ENCODE assay signal across 27 cellular contexts in genomic region chr13:93455881-93456280, GRCh38.
"Had no signal": no experiment of that assay in that cellular context is flagged by ENCODE, and none has a peak within 500 bp of the region (broad histone marks: within the 10 kb centered on the region; RNA-seq: fewer than 3 reads in every experiment).

No MANE protein-coding gene starts in this region.

- H3K36me3 Mint-ChIP-seq: memory B cell; naive B cell; natural killer cell; stimulated activated naive B cell treated with anti-CD40 and anti-IgM and Interleukin-4, amounts not matched to agents 10 μg/mL and 1 μg/mL and 100 μg/mL, for 72 hours had no signal

- H3K27me3 Mint-ChIP-seq: memory B cell; naive B cell; stimulated activated naive B cell treated with anti-CD40 and anti-IgM and Interleukin-4, amounts not matched to agents 10 μg/mL and 1 μg/mL and 100 μg/mL, for 72 hours had no signal

- H3K27ac Mint-ChIP-seq: memory B cell; natural killer cell; stimulated activated naive B cell treated with anti-CD40 and anti-IgM and Interleukin-4, amounts not matched to agents 10 μg/mL and 1 μg/mL and 100 μg/mL, for 72 hours had no signal

- H3K4me1 Mint-ChIP-seq: memory B cell; naive B cell; natural killer cell; neural crest cell; stimulated activated naive B cell treated with anti-CD40 and anti-IgM and Interleukin-4, amounts not matched to agents 10 μg/mL and 1 μg/mL and 100 μg/mL, for 72 hours had no signal

- DNase-seq: islet precursor cell; left ventricle myocardium inferior; naive B cell; natural killer cell; nucleus accumbens; pancreas; posterior cingulate gyrus; retina; right cardiac atrium; stimulated activated CD4-positive, alpha-beta T cell treated with anti-CD3 and anti-CD28 coated beads, Interleukin-12 subunit alpha, Interleukin-12 subunit beta, amount 100 ng/mL, for 4 hours; stimulated activated CD4-positive, alpha-beta T cell treated with anti-CD3 and anti-CD28 coated beads, Interleukin-15, amount 100 ng/mL, for 24 hours; stimulated activated CD4-positive, alpha-beta T cell treated with anti-CD3 and anti-CD28 coated beads, Interleukin-2, amount 100 ng/mL, for 24 hours; stimulated activated CD4-positive, alpha-beta T cell treated with anti-CD3 and anti-CD28 coated beads, Interleukin-4, amount 100 ng/mL, for 1 hour; stimulated activated naive B cell treated with anti-CD40 and anti-IgM and Interleukin-4, amounts not matched to agents 10 μg/mL and 1 μg/mL and 100 μg/mL, for 72 hours; stimulated activated naive CD8-positive, alpha-beta T cell treated with anti-CD3 and anti-CD28 coated beads, Interleukin-15, Interleukin-2, amounts not matched to agents 100 U/mL and 50 U/mL, for 24 hours; stomach; tibial artery; trophoblast cell; upper lobe of right lung had no signal

- H3K4me1 ChIP-seq: left ventricle myocardium inferior, pancreas, prostate gland, stomach, suprapubic skin, tibial artery, upper lobe of right lung had no signal

- H3K36me3 ChIP-seq: left ventricle myocardium inferior, pancreas, prostate gland, stomach, suprapubic skin, thoracic aorta, tibial artery, upper lobe of right lung had no signal

- H3K4me3 ChIP-seq: hepatocyte, prostate gland, skin epidermis, stomach, suprapubic skin had no signal

- H3K4me3 Mint-ChIP-seq: memory B cell; naive B cell; natural killer cell; neural crest cell; stimulated activated naive B cell treated with anti-CD40 and anti-IgM and Interleukin-4, amounts not matched to agents 10 μg/mL and 1 μg/mL and 100 μg/mL, for 72 hours had no signal

- H3K27me3 ChIP-seq: hepatocyte, pancreas, stomach, suprapubic skin, tibial artery, upper lobe of right lung had no signal

- H3K9me3 ChIP-seq: left ventricle myocardium inferior, pancreas, prostate gland, stomach, suprapubic skin, thoracic aorta, tibial artery, upper lobe of right lung had no signal

- ATAC-seq: natural killer cell; right cardiac atrium; sciatic nerve; stimulated activated naive B cell treated with anti-CD40 and anti-IgM and Interleukin-4, amounts not matched to agents 10 μg/mL and 1 μg/mL and 100 μg/mL, for 72 hours; stimulated activated naive CD8-positive, alpha-beta T cell treated with anti-CD3 and anti-CD28 coated beads, Interleukin-15, Interleukin-2, amounts not matched to agents 100 U/mL and 50 U/mL, for 24 hours; upper lobe of right lung had no signal

- H3K9me3 Mint-ChIP-seq: neural crest cell had no signal

- H3K27ac ChIP-seq: hepatocyte, left ventricle myocardium inferior, pancreas, prostate gland, skin epidermis, stomach, suprapubic skin, thoracic aorta, tibial artery, upper lobe of right lung had no signal
